ENCODE assay signal across 9 cellular contexts in genomic region chr20:37986873-37987601, GRCh38. TPM values are rescaled to one million over a fixed set of nuclear protein-coding genes. Genes with fewer than 3 reads are reported as not detected.
DNase-seq lines count a peak whose midpoint lies in the region; ATAC-seq and TF ChIP-seq lines count a peak whose summit lies in the region.
"Had no signal": no experiment of that assay in that cellular context is flagged by ENCODE, and none has a peak within 500 bp of the region (broad histone marks: within the 10 kb centered on the region; RNA-seq: fewer than 3 reads in every experiment).

No MANE protein-coding gene starts in this region.

- peak overlapping the region; percentile 43 to 53 for H3K27ac ChIP-seq in left lung
- H3K27ac ChIP-seq in brain microvascular endothelial cell, result no peak overlapping the region

- ATAC-seq in left lung (peak; percentile 79), GM21528 (IDR thresholded peaks at IDR 0.05; ENCODE audit: low FRiP score, unreplicated experiment) (no peak)

- H3K36me3 ChIP-seq in left lung (peaks cover 0 to 23% of the 10 kb centered on the region in 2 donors), brain microvascular endothelial cell (replicated peaks) (no peaks in the 10 kb centered on the region)

- DNase-seq in NCI-H1436 (lab: John Stamatoyannopoulos, UW) (peak; percentile 3), NCI-H1436 treated with DMSO at 0.1 percent for 48 hours (lab: John Stamatoyannopoulos, UW) (no peak), cerebellum (ENCODE audit: low spot score) (peak; percentile 60), left lung (peak; percentile 72 to 77), type B pancreatic cell (ENCODE audit: extremely low spot score, unreplicated experiment) (no peak), brain microvascular endothelial cell (no peak), GM19240 (ENCODE audit: insufficient read length, low spot score) (no peak)

- no peaks in the 10 kb centered on the region for H3K9me3 Mint-ChIP-seq in type B pancreatic cell

- intact Hi-C loops in left lung (cut with DNase I), result no loop called here

- H3K9me3 ChIP-seq in left lung, result no peaks in the 10 kb centered on the region
- H3K9me3 ChIP-seq: Peyer's patch had no signal

- peaks cover 9% of the 10 kb centered on the region for H3K36me3 Mint-ChIP-seq in type B pancreatic cell

- no peak for TF ChIP-seq CTCF in left lung (IDR thresholded peaks at IDR 0.05)
- TF ChIP-seq CTCF in type B pancreatic cell (conservative IDR thresholded peaks at IDR 0.05), result no peak
- no peak for TF ChIP-seq CTCF in brain microvascular endothelial cell (IDR thresholded peaks at IDR 0.05; ENCODE audit: low read depth, low read length, missing control alignments)

- H3K4me1 ChIP-seq in left lung, result peaks cover 23 to 56% of the 10 kb centered on the region in 2 donors

- no peaks in the 10 kb centered on the region for H3K27me3 Mint-ChIP-seq in type B pancreatic cell

- peak overlapping the region; percentile 70 for H3K27ac Mint-ChIP-seq in type B pancreatic cell

- peak overlapping the region; percentile 28 for H3K4me3 Mint-ChIP-seq in type B pancreatic cell

- peaks cover 45% of the 10 kb centered on the region for H3K4me1 Mint-ChIP-seq in type B pancreatic cell (ENCODE audit: unreplicated experiment)

- H3K27me3 ChIP-seq in left lung (no peaks in the 10 kb centered on the region), brain microvascular endothelial cell (replicated peaks) (no peaks in the 10 kb centered on the region)
- H3K27me3 ChIP-seq: Peyer's patch had no signal

- in situ Hi-C loops in brain microvascular endothelial cell (cut with HindIII; ENCODE audit: low pct_ligation_motif_present, low sequenced_read_pairs), result no loop called here

- H3K4me3 ChIP-seq in left lung, result no peak overlapping the region
- H3K4me3 ChIP-seq in brain microvascular endothelial cell (ENCODE audit: low read depth, low read length), result no peak overlapping the region
- H3K4me3 ChIP-seq: Peyer's patch had no signal

RNA-seq across cellular contexts. Expression of gene TTI1, which starts 46.2 kb away (rescaled TPM):
- total RNA-seq in cerebellum (34.8 TPM), left lung (10 to 100 TPM; 16.9 to 19.4 TPM), type B pancreatic cell (ENCODE audit: low replicate concordance) (25.1 and 43.8 TPM in 2 replicates)

RNA-seq across cellular contexts. Expression of gene RPRD1B, which starts 46.5 kb away (rescaled TPM):
- total RNA-seq in cerebellum (33.8 TPM), left lung (10 to 100 TPM; 25.7 to 28.1 TPM), type B pancreatic cell (ENCODE audit: low replicate concordance) (29.7 and 41.9 TPM in 2 replicates)

Comparison
In these comparisons a context has a peak if more than half of its experiments do, and no peak if none do; other contexts are left out.
1. DNase-seq: peak in NCI-H1436 (single experiment), cerebellum (single experiment) and left lung (2 of 2); none in NCI-H1436 treated with DMSO at 0.1 percent for 48 hours (single experiment), type B pancreatic cell (single experiment), brain microvascular endothelial cell (single experiment) and GM19240 (single experiment).